In genomic region chrX:71935542-71935941, GRCh38 we compare ENCODE assay signal across 20 cellular contexts. TPM values are rescaled to one million over a fixed set of nuclear protein-coding genes. Genes with fewer than 3 reads are reported as not detected.
A peak's percentile ranks its signal among the peaks of the same experiment; 100 is the strongest.
DNase-seq lines count a peak whose midpoint lies in the region; ATAC-seq and TF ChIP-seq lines count a peak whose summit lies in the region.
"Had no signal": no experiment of that assay in that cellular context is flagged by ENCODE, and none has a peak within 500 bp of the region (broad histone marks: within the 10 kb centered on the region; RNA-seq: fewer than 3 reads in every experiment).

No MANE protein-coding gene starts in this region.

- TF ChIP-seq POLR2A in thyroid gland (IDR thresholded peaks at IDR 0.05): no peak

- intact Hi-C loops in thyroid gland (cut with DNase I): no loop called here
- intact Hi-C loops in left colon (cut with DNase I, micrococcal nuclease): no loop called here

- no peaks in the 10 kb centered on the region for H3K27me3 ChIP-seq in thyroid gland

- DNase-seq in NCI-H1092 (lab: John Stamatoyannopoulos, UW) (peak; percentile 79), ecto neural progenitor cell (ENCODE audit: low spot score) (peak; percentile 59), islet precursor cell (peak; percentile 66), thyroid gland (peak; percentile 64 to 67), left colon (no peak), kidney tubule cell (ENCODE audit: low spot score) (no peak), superior temporal gyrus (ENCODE audit: extremely low spot score) (no peak)
- DNase-seq: activated CD8-positive, alpha-beta memory T cell treated with anti-CD3 and anti-CD28 coated beads, Interleukin-2, amount 50 U/mL, for 48 hours; activated naive CD4-positive, alpha-beta T cell; DND-41; HCEC 1CT; IMR-90; naive B cell; NCI-H2081; SHP77; T-helper 2 cell had no signal

- H3K36me3 ChIP-seq in thyroid gland: no peaks in the 10 kb centered on the region
- H3K36me3 ChIP-seq: BLaER1 had no signal

- ATAC-seq in left colon: no peak
- ATAC-seq: esophagus mucosa, left lobe of liver, psoas muscle had no signal

- peaks cover 0 to 25% of the 10 kb centered on the region in 2 donors for H3K4me1 ChIP-seq in thyroid gland
- H3K4me1 ChIP-seq: BLaER1, psoas muscle had no signal

- H3K27ac ChIP-seq in thyroid gland: peak overlapping the region; percentile 4 to 41 (median 39)
- H3K27ac ChIP-seq: BLaER1, psoas muscle had no signal

- WGBS in thyroid gland, 2 donors: 39 to 50% methylated on average over 2 of the region's 2 CpGs

- H3K4me3 ChIP-seq in thyroid gland (replicated peaks in 1 of 3): no peak overlapping the region
- H3K4me3 ChIP-seq: BLaER1, psoas muscle had no signal

- no peak for TF ChIP-seq CTCF in thyroid gland (IDR thresholded peaks at IDR 0.05)

- H3K9me3 ChIP-seq in thyroid gland: no peaks in the 10 kb centered on the region
- H3K9me3 ChIP-seq: BLaER1, psoas muscle had no signal

RNA-seq across cellular contexts. Expression of gene NHSL2, which starts 24.9 kb away (rescaled TPM):
- total RNA-seq in thyroid gland (10 to 100 TPM in 1 of 4 donors, 1 to 10 TPM in 3; 5.5 to 11.7 (median 7.2) TPM), left colon (1 to 10 TPM; 1.3 to 3.4 TPM)

Comparison
In these comparisons a context has a peak if more than half of its experiments do, and no peak if none do; other contexts are left out.
1. DNase-seq: peak in NCI-H1092 (single experiment), ecto neural progenitor cell (single experiment), islet precursor cell (single experiment) and thyroid gland (2 of 2); none in left colon (0 of 2), kidney tubule cell (single experiment) and superior temporal gyrus (single experiment).